Comparison of ENCODE assay signal across 21 cellular contexts in genomic region chr18:62590799-62591640, GRCh38.
"Had no signal": no experiment of that assay in that cellular context is flagged by ENCODE, and none has a peak within 500 bp of the region (broad histone marks: within the 10 kb centered on the region; RNA-seq: fewer than 3 reads in every experiment).

No MANE protein-coding gene starts in this region.

- H2AFZ ChIP-seq: neural progenitor cell had no signal

- H3K27ac ChIP-seq: dorsolateral prefrontal cortex, neural progenitor cell, ovary, right lobe of liver, suprapubic skin had no signal

- H3K27ac Mint-ChIP-seq: activated naive CD8-positive, alpha-beta T cell treated with anti-CD3 and anti-CD28 coated beads, Interleukin-2, amount 10 ng/mL, durations not matched to agents 7 days and 5 days; activated T-helper 17 cell treated with anti-CD3 and anti-CD28 coated beads, Interleukin-2, amount 50 U/mL, for 72 hours; naive thymus-derived CD4-positive, alpha-beta T cell; neural progenitor cell; stimulated activated naive CD8-positive, alpha-beta T cell treated with anti-CD3 and anti-CD28 coated beads, Interleukin-15, amount 100 ng/mL, for 72 hours; T-helper 1 cell treated with Interleukin-12 subunit alpha and Interleukin-12 subunit beta and Interleukin-4 antibody, amounts not matched to agents 30 μg/mL and 1 μg/mL, for 36 hours had no signal

- H3K4me3 Mint-ChIP-seq: activated naive CD8-positive, alpha-beta T cell treated with anti-CD3 and anti-CD28 coated beads, Interleukin-2, amount 10 ng/mL, durations not matched to agents 7 days and 5 days; activated T-helper 17 cell treated with anti-CD3 and anti-CD28 coated beads, Interleukin-2, amount 50 U/mL, for 72 hours; naive thymus-derived CD4-positive, alpha-beta T cell; neural progenitor cell; stimulated activated naive CD8-positive, alpha-beta T cell treated with anti-CD3 and anti-CD28 coated beads, Interleukin-15, amount 100 ng/mL, for 72 hours; T-helper 1 cell treated with Interleukin-12 subunit alpha and Interleukin-12 subunit beta and Interleukin-4 antibody, amounts not matched to agents 30 μg/mL and 1 μg/mL, for 36 hours had no signal

- ATAC-seq: activated CD4-positive, CD25-positive, alpha-beta regulatory T cell treated with anti-CD3 and anti-CD28 coated beads, Interleukin-2, amount 50 U/mL, for 24 hours; activated T-helper 17 cell treated with anti-CD3 and anti-CD28 coated beads, Interleukin-2, amount 50 U/mL, for 72 hours; naive thymus-derived CD4-positive, alpha-beta T cell; stimulated activated naive CD8-positive, alpha-beta T cell treated with anti-CD3 and anti-CD28 coated beads, Interleukin-15, amount 100 ng/mL, for 72 hours had no signal

- H3K4me3 ChIP-seq: dorsolateral prefrontal cortex, neural progenitor cell, ovary, right lobe of liver, smooth muscle cell, suprapubic skin had no signal

- H3K4me2 ChIP-seq: neural progenitor cell, smooth muscle cell had no signal

- DNase-seq: activated CD4-positive, alpha-beta T cell treated with anti-CD3 and anti-CD28 coated beads, Interleukin-2, amount 50 U/mL, for 1 hour; activated naive CD4-positive, alpha-beta T cell; activated naive CD8-positive, alpha-beta T cell treated with anti-CD3 and anti-CD28 coated beads, Interleukin-2, amount 10 ng/mL, durations not matched to agents 7 days and 5 days; activated T-cell treated with anti-CD3 and anti-CD28 coated beads for 4 hours; amygdala; caudate nucleus; dorsolateral prefrontal cortex; foreskin melanocyte; mesendoderm; naive thymus-derived CD4-positive, alpha-beta T cell; ovary; right lobe of liver; stimulated activated CD4-positive, alpha-beta T cell treated with anti-CD3 and anti-CD28 coated beads, Interleukin-4, amount 100 ng/mL, for 1 hour; stimulated activated naive CD8-positive, alpha-beta T cell treated with anti-CD3 and anti-CD28 coated beads, Interleukin-15, amount 100 ng/mL, for 72 hours; trophoblast cell had no signal

- H3K4me1 ChIP-seq: neural progenitor cell had no signal

- H3K36me3 ChIP-seq: neural progenitor cell, ovary, right lobe of liver, suprapubic skin had no signal

- H3K9me3 Mint-ChIP-seq: stimulated activated naive CD8-positive, alpha-beta T cell treated with anti-CD3 and anti-CD28 coated beads, Interleukin-15, amount 100 ng/mL, for 72 hours had no signal

- H3K27me3 ChIP-seq: ovary had no signal

- H3K9me3 ChIP-seq: ovary, right lobe of liver, suprapubic skin had no signal

- H3K9ac ChIP-seq: neural progenitor cell had no signal
